1 cellular context compared by ENCODE assay signal in the genomic region with DNA sequence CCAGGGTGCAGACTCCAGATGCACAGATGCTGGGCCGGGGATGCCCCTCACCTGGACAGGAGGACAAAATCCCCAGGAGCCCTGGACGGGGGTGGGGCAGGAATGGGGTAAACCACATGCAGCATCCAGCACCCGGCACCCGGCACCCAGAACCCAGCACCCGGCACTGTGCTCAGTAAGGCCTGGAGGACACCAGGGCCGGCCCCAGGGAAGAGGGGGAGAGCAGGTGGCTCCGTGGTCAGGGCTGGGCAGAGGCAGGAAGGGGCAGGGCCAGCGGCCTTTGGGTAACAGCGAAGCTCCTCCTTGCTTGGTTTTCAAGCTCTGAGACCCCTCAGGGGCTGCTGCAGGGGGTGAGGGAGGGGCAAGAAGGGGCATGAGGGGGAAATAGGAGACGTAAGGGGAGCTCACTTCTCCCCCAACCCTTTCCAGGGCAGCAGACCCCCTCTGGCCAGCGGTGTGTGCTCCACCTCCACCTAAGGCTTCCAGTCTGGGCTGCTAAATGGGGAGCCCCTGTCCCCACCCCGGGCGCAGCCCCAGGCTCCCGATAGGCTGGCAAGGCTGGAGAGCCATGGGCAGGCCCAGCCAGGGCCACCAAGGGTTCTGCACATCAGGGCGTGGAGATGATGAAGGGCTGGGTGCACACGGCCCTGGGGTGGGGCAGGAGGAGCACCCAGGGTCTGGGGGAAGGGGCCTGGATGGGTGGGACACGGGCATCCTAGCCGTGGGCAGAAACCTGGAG.
TF ChIP-seq lines count a peak whose summit lies in the region.

No MANE protein-coding gene starts in this region.

TF ChIP-seq in HepG2, 621 proteins besides CTCF, POLR2A, EP300 and RAD21 (continued from another document):
- TF ChIP-seq ZNF512B (CRISPR knock-in tag; IDR thresholded peaks at IDR 0.05; ENCODE audit: borderline replicate concordance) (no peak), LBX2 (CRISPR knock-in tag; IDR thresholded peaks at IDR 0.05; ENCODE audit: borderline replicate concordance) (no peak), ZNF263 (CRISPR knock-in tag; IDR thresholded peaks at IDR 0.05) (peak; percentile 69), RFX3 (CRISPR knock-in tag; IDR thresholded peaks at IDR 0.05) (no peak), NONO (IDR thresholded peaks at IDR 0.05) (no peak), NONO (CRISPR knock-in tag; conservative IDR thresholded peaks at IDR 0.05) (no peak), ZNF207 (IDR thresholded peaks at IDR 0.05; ENCODE audit: borderline replicate concordance) (no peak), ZNF672 (CRISPR knock-in tag; IDR thresholded peaks at IDR 0.05) (no peak), ZNF224 (CRISPR knock-in tag; IDR thresholded peaks at IDR 0.05) (no peak), YEATS2 (CRISPR knock-in tag; IDR thresholded peaks at IDR 0.05; ENCODE audit: borderline replicate concordance) (no peak), ZFYVE20 (CRISPR knock-in tag; IDR thresholded peaks at IDR 0.05; ENCODE audit: borderline replicate concordance, low read depth) (no peak), NBN (conservative IDR thresholded peaks at IDR 0.05) (no peak), ZNF556 (CRISPR knock-in tag; IDR thresholded peaks at IDR 0.05; ENCODE audit: borderline replicate concordance) (no peak), SP1 (IDR thresholded peaks at IDR 0.05) (no peak), SP1 (CRISPR knock-in tag; IDR thresholded peaks at IDR 0.05) (no peak), GATAD2A (CRISPR knock-in tag; IDR thresholded peaks at IDR 0.05) (0 out of 2 replicates have a peak, but pooled peaks have one; percentile 9), KAT8 (CRISPR knock-in tag; IDR thresholded peaks at IDR 0.05) (no peak), ZNF737 (CRISPR knock-in tag; IDR thresholded peaks at IDR 0.05; ENCODE audit: borderline replicate concordance) (no peak), SSRP1 (CRISPR knock-in tag; IDR thresholded peaks at IDR 0.05) (no peak), ATF7 (IDR thresholded peaks at IDR 0.05) (no peak), ATF7 (CRISPR knock-in tag; IDR thresholded peaks at IDR 0.05) (no peak), ZIK1 (CRISPR knock-in tag; IDR thresholded peaks at IDR 0.05; ENCODE audit: borderline replicate concordance, low read depth) (no peak)
- TF ChIP-seq, protein P1, sequence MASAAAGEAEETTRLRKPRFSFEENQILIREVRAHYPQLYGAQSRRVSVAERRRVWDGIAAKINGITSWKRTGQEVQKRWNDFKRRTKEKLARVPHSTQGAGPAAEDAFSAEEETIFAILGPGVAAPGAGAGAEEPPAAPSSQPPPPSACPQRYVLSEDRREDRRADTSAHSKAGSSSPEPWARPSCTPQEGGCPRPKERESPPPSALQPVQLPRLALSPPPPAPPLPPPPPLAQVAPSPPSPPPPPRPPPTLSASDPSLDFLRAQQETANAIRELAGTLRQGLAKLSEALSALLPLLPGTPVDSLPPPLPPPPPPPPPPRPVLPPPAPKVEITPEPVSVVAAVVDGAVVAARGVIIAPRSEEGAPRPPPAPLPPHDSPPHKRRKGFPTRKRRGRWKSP (CRISPR knock-in tag; IDR thresholded peaks at IDR 0.05): no peak
- TF ChIP-seq, protein P2, sequence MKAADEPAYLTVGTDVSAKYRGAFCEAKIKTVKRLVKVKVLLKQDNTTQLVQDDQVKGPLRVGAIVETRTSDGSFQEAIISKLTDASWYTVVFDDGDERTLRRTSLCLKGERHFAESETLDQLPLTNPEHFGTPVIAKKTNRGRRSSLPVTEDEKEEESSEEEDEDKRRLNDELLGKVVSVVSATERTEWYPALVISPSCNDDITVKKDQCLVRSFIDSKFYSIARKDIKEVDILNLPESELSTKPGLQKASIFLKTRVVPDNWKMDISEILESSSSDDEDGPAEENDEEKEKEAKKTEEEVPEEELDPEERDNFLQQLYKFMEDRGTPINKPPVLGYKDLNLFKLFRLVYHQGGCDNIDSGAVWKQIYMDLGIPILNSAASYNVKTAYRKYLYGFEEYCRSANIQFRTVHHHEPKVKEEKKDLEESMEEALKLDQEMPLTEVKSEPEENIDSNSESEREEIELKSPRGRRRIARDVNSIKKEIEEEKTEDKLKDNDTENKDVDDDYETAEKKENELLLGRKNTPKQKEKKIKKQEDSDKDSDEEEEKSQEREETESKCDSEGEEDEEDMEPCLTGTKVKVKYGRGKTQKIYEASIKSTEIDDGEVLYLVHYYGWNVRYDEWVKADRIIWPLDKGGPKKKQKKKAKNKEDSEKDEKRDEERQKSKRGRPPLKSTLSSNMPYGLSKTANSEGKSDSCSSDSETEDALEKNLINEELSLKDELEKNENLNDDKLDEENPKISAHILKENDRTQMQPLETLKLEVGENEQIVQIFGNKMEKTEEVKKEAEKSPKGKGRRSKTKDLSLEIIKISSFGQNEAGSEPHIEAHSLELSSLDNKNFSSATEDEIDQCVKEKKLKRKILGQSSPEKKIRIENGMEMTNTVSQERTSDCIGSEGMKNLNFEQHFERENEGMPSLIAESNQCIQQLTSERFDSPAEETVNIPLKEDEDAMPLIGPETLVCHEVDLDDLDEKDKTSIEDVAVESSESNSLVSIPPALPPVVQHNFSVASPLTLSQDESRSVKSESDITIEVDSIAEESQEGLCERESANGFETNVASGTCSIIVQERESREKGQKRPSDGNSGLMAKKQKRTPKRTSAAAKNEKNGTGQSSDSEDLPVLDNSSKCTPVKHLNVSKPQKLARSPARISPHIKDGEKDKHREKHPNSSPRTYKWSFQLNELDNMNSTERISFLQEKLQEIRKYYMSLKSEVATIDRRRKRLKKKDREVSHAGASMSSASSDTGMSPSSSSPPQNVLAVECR (CRISPR knock-in tag; IDR thresholded peaks at IDR 0.05; ENCODE audit: borderline replicate concordance): peak; percentile 20; the same call in 1 of the 2 replicates
- TF ChIP-seq, protein P3, sequence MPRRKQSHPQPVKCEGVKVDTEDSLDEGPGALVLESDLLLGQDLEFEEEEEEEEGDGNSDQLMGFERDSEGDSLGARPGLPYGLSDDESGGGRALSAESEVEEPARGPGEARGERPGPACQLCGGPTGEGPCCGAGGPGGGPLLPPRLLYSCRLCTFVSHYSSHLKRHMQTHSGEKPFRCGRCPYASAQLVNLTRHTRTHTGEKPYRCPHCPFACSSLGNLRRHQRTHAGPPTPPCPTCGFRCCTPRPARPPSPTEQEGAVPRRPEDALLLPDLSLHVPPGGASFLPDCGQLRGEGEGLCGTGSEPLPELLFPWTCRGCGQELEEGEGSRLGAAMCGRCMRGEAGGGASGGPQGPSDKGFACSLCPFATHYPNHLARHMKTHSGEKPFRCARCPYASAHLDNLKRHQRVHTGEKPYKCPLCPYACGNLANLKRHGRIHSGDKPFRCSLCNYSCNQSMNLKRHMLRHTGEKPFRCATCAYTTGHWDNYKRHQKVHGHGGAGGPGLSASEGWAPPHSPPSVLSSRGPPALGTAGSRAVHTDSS (CRISPR knock-in tag; conservative IDR thresholded peaks at IDR 0.05): no peak
- TF ChIP-seq, protein P4, sequence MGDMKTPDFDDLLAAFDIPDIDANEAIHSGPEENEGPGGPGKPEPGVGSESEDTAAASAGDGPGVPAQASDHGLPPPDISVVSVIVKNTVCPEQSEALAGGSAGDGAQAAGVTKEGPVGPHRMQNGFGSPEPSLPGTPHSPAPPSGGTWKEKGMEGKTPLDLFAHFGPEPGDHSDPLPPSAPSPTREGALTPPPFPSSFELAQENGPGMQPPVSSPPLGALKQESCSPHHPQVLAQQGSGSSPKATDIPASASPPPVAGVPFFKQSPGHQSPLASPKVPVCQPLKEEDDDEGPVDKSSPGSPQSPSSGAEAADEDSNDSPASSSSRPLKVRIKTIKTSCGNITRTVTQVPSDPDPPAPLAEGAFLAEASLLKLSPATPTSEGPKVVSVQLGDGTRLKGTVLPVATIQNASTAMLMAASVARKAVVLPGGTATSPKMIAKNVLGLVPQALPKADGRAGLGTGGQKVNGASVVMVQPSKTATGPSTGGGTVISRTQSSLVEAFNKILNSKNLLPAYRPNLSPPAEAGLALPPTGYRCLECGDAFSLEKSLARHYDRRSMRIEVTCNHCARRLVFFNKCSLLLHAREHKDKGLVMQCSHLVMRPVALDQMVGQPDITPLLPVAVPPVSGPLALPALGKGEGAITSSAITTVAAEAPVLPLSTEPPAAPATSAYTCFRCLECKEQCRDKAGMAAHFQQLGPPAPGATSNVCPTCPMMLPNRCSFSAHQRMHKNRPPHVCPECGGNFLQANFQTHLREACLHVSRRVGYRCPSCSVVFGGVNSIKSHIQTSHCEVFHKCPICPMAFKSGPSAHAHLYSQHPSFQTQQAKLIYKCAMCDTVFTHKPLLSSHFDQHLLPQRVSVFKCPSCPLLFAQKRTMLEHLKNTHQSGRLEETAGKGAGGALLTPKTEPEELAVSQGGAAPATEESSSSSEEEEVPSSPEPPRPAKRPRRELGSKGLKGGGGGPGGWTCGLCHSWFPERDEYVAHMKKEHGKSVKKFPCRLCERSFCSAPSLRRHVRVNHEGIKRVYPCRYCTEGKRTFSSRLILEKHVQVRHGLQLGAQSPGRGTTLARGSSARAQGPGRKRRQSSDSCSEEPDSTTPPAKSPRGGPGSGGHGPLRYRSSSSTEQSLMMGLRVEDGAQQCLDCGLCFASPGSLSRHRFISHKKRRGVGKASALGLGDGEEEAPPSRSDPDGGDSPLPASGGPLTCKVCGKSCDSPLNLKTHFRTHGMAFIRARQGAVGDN (CRISPR knock-in tag; IDR thresholded peaks at IDR 0.05): peak; percentile 55
- TF ChIP-seq, protein P5, sequence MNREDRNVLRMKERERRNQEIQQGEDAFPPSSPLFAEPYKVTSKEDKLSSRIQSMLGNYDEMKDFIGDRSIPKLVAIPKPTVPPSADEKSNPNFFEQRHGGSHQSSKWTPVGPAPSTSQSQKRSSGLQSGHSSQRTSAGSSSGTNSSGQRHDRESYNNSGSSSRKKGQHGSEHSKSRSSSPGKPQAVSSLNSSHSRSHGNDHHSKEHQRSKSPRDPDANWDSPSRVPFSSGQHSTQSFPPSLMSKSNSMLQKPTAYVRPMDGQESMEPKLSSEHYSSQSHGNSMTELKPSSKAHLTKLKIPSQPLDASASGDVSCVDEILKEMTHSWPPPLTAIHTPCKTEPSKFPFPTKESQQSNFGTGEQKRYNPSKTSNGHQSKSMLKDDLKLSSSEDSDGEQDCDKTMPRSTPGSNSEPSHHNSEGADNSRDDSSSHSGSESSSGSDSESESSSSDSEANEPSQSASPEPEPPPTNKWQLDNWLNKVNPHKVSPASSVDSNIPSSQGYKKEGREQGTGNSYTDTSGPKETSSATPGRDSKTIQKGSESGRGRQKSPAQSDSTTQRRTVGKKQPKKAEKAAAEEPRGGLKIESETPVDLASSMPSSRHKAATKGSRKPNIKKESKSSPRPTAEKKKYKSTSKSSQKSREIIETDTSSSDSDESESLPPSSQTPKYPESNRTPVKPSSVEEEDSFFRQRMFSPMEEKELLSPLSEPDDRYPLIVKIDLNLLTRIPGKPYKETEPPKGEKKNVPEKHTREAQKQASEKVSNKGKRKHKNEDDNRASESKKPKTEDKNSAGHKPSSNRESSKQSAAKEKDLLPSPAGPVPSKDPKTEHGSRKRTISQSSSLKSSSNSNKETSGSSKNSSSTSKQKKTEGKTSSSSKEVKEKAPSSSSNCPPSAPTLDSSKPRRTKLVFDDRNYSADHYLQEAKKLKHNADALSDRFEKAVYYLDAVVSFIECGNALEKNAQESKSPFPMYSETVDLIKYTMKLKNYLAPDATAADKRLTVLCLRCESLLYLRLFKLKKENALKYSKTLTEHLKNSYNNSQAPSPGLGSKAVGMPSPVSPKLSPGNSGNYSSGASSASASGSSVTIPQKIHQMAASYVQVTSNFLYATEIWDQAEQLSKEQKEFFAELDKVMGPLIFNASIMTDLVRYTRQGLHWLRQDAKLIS (CRISPR knock-in tag; IDR thresholded peaks at IDR 0.05): 0 out of 2 replicates have a peak, but pooled peaks have one; percentile 24
TF ChIP-seq in HepG2: peak in this region for 30.
